24 cellular contexts compared by ENCODE assay signal in the genomic region with DNA sequence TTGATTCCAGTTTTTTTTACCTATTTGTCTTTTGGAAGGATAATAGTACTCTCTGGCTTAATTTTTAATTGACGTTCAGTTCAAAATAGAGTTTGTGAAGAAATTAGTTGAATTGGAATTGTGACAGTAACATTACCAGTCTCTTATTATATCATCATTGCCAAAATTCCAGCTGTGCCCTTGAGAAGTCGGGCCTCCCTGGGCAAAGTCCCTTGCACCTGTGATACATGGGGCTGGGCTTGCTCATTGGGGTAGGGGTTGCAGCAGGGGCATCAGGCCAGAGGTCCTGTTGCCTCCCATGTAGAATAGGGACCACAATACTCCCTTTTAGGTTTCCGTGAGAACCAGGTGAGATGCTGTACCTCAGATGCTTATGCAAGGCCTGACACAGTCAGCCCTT.
"Had no signal": no experiment of that assay in that cellular context is flagged by ENCODE, and none has a peak within 500 bp of the region (broad histone marks: within the 10 kb centered on the region; RNA-seq: fewer than 3 reads in every experiment).

No MANE protein-coding gene starts in this region.

- H3K4me1 ChIP-seq: lower lobe of right lung, spleen, suprapubic skin, tibial nerve, uterus had no signal

- H3K27ac Mint-ChIP-seq: progenitor cell of endocrine pancreas; stimulated activated naive CD8-positive, alpha-beta T cell treated with anti-CD3 and anti-CD28 coated beads, Interleukin-15, Interleukin-2, amounts not matched to agents 100 ng/mL and 50 ng/mL, for 24 hours; type B pancreatic cell had no signal

- ATAC-seq: heart right ventricle; left ventricle myocardium superior; lower lobe of right lung; naive thymus-derived CD8-positive, alpha-beta T cell; sciatic nerve; stimulated activated effector memory CD8-positive, alpha-beta T cell treated with anti-CD3 and anti-CD28 coated beads, Interleukin-12 subunit alpha, Interleukin-12 subunit beta, amount 100 ng/mL, for 72 hours had no signal

- H3K79me2 ChIP-seq: hepatocyte had no signal

- H3K9me3 ChIP-seq: heart right ventricle, lower lobe of right lung, neutrophil, ovary, right atrium auricular region, spleen, suprapubic skin, tibial nerve, uterus had no signal

- H3K4me3 ChIP-seq: heart right ventricle, hepatocyte, lower lobe of right lung, ovary, right atrium auricular region, skin epidermis, spleen, suprapubic skin, tibial nerve, uterus had no signal

- H3K27ac ChIP-seq: heart right ventricle, hepatocyte, lower lobe of right lung, neutrophil, ovary, skin epidermis, spleen, suprapubic skin, tibial nerve, uterus had no signal

- H3K4me2 ChIP-seq: hepatocyte had no signal

- H3K9me3 Mint-ChIP-seq: naive thymus-derived CD8-positive, alpha-beta T cell; stimulated activated effector memory CD8-positive, alpha-beta T cell treated with anti-CD3 and anti-CD28 coated beads, Interleukin-12 subunit alpha, Interleukin-12 subunit beta, amount 100 ng/mL, for 72 hours; stimulated activated naive CD8-positive, alpha-beta T cell treated with anti-CD3 and anti-CD28 coated beads, Interleukin-15, Interleukin-2, amounts not matched to agents 100 ng/mL and 50 ng/mL, for 24 hours; type B pancreatic cell had no signal

- DNase-seq: heart right ventricle; islet precursor cell; left ventricle myocardium superior; lower lobe of right lung; mammary epithelial cell; mesenchymal stem cell; naive thymus-derived CD8-positive, alpha-beta T cell; occipital lobe; ovary; spleen; stimulated activated CD4-positive, alpha-beta T cell treated with anti-CD3 and anti-CD28 coated beads, Interleukin-4, amount 100 ng/mL, for 24 hours; stimulated activated naive CD4-positive, alpha-beta T cell; uterus had no signal

- H3K4me1 Mint-ChIP-seq: naive thymus-derived CD8-positive, alpha-beta T cell; stimulated activated effector memory CD8-positive, alpha-beta T cell treated with anti-CD3 and anti-CD28 coated beads, Interleukin-12 subunit alpha, Interleukin-12 subunit beta, amount 100 ng/mL, for 72 hours had no signal

- H2AFZ ChIP-seq: hepatocyte had no signal

- H3K27me3 Mint-ChIP-seq: naive thymus-derived CD8-positive, alpha-beta T cell; progenitor cell of endocrine pancreas; stimulated activated naive CD8-positive, alpha-beta T cell treated with anti-CD3 and anti-CD28 coated beads, Interleukin-15, Interleukin-2, amounts not matched to agents 100 ng/mL and 50 ng/mL, for 24 hours; type B pancreatic cell had no signal

- H3K4me3 Mint-ChIP-seq: naive thymus-derived CD8-positive, alpha-beta T cell; stimulated activated effector memory CD8-positive, alpha-beta T cell treated with anti-CD3 and anti-CD28 coated beads, Interleukin-12 subunit alpha, Interleukin-12 subunit beta, amount 100 ng/mL, for 72 hours; stimulated activated naive CD8-positive, alpha-beta T cell treated with anti-CD3 and anti-CD28 coated beads, Interleukin-15, Interleukin-2, amounts not matched to agents 100 ng/mL and 50 ng/mL, for 24 hours; type B pancreatic cell had no signal

- H3K36me3 Mint-ChIP-seq: naive thymus-derived CD8-positive, alpha-beta T cell; stimulated activated effector memory CD8-positive, alpha-beta T cell treated with anti-CD3 and anti-CD28 coated beads, Interleukin-12 subunit alpha, Interleukin-12 subunit beta, amount 100 ng/mL, for 72 hours; type B pancreatic cell had no signal

- H3K27me3 ChIP-seq: heart right ventricle, hepatocyte, ovary, right atrium auricular region, spleen, suprapubic skin, tibial nerve, uterus had no signal

- H3K36me3 ChIP-seq: heart right ventricle, lower lobe of right lung, neutrophil, ovary, right atrium auricular region, spleen, suprapubic skin, uterus had no signal
